1 cellular context compared by ENCODE assay signal in the genomic region with DNA sequence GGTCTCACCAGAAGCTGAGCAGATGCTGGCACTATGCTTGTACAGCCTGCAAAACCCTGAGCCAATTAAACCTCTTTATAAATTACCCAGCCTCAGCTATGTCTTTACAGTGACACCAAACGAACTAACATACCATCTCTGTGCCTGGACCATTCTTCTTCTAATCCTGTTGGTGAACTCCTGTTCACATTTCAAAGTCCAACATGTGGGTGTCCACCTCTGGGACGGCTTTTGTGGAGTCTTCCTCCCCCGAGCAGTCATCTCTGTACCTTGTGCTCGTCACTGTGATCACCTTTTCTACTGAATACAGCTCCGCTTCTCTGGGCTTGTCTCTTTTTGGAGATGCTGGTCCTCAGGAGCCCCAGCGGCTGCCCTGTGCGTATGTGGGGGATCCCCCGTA.
TF ChIP-seq lines count a peak whose summit lies in the region.

No MANE protein-coding gene starts in this region.

TF ChIP-seq in HepG2, 621 proteins besides CTCF, POLR2A, EP300 and RAD21:
- TF ChIP-seq RARG (CRISPR knock-in tag; IDR thresholded peaks at IDR 0.05; ENCODE audit: low read depth) (no peak), ZMYM4 (CRISPR knock-in tag; IDR thresholded peaks at IDR 0.05) (0 out of 2 replicates have a peak, but pooled peaks have one; percentile 15), TFAP4 (IDR thresholded peaks at IDR 0.05; ENCODE audit: borderline replicate concordance, low read depth) (peak; percentile 27; the same call in 1 of the 2 replicates), ZNF543 (CRISPR knock-in tag; IDR thresholded peaks at IDR 0.05) (no peak), ZNF263 (CRISPR knock-in tag; IDR thresholded peaks at IDR 0.05) (peak; percentile 64; the same call in 1 of the 2 replicates), PAXIP1 (CRISPR knock-in tag; conservative IDR thresholded peaks at IDR 0.05) (0 out of 2 replicates have a peak, but pooled peaks have one; percentile 20), HNF4A (CRISPR knock-in tag; IDR thresholded peaks at IDR 0.05) (peak; percentile 77), SAP130 (CRISPR knock-in tag; IDR thresholded peaks at IDR 0.05; ENCODE audit: low read depth) (peak; percentile 38; the same call in 1 of the 2 replicates), RNF219 (CRISPR knock-in tag; IDR thresholded peaks at IDR 0.05) (no peak), RORA (CRISPR knock-in tag; IDR thresholded peaks at IDR 0.05) (no peak), PHF21A (CRISPR knock-in tag; IDR thresholded peaks at IDR 0.05) (0 out of 2 replicates have a peak, but pooled peaks have one; percentile 20), MAX (IDR thresholded peaks at IDR 0.05) (peak; percentile 42; the same call in 1 of the 2 replicates), RARA (CRISPR knock-in tag; IDR thresholded peaks at IDR 0.05) (peak; percentile 50), MAFG (CRISPR knock-in tag; IDR thresholded peaks at IDR 0.05) (no peak), MYC (CRISPR knock-in tag; IDR thresholded peaks at IDR 0.05; ENCODE audit: borderline replicate concordance) (0 out of 2 replicates have a peak, but pooled peaks have one; percentile 12)
- TF ChIP-seq, protein P1, sequence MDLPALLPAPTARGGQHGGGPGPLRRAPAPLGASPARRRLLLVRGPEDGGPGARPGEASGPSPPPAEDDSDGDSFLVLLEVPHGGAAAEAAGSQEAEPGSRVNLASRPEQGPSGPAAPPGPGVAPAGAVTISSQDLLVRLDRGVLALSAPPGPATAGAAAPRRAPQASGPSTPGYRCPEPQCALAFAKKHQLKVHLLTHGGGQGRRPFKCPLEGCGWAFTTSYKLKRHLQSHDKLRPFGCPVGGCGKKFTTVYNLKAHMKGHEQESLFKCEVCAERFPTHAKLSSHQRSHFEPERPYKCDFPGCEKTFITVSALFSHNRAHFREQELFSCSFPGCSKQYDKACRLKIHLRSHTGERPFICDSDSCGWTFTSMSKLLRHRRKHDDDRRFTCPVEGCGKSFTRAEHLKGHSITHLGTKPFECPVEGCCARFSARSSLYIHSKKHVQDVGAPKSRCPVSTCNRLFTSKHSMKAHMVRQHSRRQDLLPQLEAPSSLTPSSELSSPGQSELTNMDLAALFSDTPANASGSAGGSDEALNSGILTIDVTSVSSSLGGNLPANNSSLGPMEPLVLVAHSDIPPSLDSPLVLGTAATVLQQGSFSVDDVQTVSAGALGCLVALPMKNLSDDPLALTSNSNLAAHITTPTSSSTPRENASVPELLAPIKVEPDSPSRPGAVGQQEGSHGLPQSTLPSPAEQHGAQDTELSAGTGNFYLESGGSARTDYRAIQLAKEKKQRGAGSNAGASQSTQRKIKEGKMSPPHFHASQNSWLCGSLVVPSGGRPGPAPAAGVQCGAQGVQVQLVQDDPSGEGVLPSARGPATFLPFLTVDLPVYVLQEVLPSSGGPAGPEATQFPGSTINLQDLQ (CRISPR knock-in tag; IDR thresholded peaks at IDR 0.05): no peak
- TF ChIP-seq, protein P2, sequence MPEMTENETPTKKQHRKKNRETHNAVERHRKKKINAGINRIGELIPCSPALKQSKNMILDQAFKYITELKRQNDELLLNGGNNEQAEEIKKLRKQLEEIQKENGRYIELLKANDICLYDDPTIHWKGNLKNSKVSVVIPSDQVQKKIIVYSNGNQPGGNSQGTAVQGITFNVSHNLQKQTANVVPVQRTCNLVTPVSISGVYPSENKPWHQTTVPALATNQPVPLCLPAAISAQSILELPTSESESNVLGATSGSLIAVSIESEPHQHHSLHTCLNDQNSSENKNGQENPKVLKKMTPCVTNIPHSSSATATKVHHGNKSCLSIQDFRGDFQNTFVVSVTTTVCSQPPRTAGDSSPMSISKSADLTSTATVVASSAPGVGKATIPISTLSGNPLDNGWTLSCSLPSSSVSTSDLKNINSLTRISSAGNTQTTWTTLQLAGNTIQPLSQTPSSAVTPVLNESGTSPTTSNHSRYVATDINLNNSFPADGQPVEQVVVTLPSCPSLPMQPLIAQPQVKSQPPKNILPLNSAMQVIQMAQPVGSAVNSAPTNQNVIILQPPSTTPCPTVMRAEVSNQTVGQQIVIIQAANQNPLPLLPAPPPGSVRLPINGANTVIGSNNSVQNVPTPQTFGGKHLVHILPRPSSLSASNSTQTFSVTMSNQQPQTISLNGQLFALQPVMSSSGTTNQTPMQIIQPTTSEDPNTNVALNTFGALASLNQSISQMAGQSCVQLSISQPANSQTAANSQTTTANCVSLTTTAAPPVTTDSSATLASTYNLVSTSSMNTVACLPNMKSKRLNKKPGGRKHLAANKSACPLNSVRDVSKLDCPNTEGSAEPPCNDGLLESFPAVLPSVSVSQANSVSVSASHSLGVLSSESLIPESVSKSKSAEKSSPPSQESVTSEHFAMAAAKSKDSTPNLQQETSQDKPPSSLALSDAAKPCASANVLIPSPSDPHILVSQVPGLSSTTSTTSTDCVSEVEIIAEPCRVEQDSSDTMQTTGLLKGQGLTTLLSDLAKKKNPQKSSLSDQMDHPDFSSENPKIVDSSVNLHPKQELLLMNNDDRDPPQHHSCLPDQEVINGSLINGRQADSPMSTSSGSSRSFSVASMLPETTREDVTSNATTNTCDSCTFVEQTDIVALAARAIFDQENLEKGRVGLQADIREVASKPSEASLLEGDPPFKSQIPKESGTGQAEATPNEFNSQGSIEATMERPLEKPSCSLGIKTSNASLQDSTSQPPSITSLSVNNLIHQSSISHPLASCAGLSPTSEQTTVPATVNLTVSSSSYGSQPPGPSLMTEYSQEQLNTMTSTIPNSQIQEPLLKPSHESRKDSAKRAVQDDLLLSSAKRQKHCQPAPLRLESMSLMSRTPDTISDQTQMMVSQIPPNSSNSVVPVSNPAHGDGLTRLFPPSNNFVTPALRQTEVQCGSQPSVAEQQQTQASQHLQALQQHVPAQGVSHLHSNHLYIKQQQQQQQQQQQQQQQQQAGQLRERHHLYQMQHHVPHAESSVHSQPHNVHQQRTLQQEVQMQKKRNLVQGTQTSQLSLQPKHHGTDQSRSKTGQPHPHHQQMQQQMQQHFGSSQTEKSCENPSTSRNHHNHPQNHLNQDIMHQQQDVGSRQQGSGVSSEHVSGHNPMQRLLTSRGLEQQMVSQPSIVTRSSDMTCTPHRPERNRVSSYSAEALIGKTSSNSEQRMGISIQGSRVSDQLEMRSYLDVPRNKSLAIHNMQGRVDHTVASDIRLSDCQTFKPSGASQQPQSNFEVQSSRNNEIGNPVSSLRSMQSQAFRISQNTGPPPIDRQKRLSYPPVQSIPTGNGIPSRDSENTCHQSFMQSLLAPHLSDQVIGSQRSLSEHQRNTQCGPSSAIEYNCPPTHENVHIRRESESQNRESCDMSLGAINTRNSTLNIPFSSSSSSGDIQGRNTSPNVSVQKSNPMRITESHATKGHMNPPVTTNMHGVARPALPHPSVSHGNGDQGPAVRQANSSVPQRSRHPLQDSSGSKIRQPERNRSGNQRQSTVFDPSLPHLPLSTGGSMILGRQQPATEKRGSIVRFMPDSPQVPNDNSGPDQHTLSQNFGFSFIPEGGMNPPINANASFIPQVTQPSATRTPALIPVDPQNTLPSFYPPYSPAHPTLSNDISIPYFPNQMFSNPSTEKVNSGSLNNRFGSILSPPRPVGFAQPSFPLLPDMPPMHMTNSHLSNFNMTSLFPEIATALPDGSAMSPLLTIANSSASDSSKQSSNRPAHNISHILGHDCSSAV (CRISPR knock-in tag; IDR thresholded peaks at IDR 0.05; ENCODE audit: borderline replicate concordance): no peak
- TF ChIP-seq, protein P3, sequence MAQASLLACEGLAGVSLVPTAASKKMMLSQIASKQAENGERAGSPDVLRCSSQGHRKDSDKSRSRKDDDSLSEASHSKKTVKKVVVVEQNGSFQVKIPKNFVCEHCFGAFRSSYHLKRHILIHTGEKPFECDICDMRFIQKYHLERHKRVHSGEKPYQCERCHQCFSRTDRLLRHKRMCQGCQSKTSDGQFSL (CRISPR knock-in tag; IDR thresholded peaks at IDR 0.05): no peak
- TF ChIP-seq, protein P4, sequence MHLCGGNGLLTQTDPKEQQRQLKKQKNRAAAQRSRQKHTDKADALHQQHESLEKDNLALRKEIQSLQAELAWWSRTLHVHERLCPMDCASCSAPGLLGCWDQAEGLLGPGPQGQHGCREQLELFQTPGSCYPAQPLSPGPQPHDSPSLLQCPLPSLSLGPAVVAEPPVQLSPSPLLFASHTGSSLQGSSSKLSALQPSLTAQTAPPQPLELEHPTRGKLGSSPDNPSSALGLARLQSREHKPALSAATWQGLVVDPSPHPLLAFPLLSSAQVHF (CRISPR knock-in tag; IDR thresholded peaks at IDR 0.05): no peak
- TF ChIP-seq, protein P5, sequence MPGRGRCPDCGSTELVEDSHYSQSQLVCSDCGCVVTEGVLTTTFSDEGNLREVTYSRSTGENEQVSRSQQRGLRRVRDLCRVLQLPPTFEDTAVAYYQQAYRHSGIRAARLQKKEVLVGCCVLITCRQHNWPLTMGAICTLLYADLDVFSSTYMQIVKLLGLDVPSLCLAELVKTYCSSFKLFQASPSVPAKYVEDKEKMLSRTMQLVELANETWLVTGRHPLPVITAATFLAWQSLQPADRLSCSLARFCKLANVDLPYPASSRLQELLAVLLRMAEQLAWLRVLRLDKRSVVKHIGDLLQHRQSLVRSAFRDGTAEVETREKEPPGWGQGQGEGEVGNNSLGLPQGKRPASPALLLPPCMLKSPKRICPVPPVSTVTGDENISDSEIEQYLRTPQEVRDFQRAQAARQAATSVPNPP (CRISPR knock-in tag; IDR thresholded peaks at IDR 0.05): no peak
TF ChIP-seq in HepG2: peak in this region for 10.
